Comparison of ENCODE assay signal across 16 cellular contexts in the genomic region with DNA sequence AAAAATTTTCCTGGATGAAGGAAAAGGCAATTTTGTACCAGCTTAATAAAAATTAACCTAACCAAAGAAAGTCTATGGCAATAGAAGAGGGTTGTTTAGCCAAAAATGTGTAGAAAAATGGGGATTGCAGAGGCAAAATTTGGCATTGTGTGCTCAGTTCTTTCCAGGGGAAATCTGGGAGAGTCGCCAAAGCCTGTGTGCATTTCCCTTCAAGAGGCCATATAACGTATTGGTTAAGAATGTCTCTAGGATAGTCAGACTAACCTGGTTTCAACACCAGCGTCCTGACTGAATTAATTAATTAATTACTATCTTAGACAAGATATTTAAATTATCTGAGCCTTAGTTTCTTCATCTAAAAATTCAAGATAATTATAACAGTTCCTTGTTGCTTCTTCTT. TPM values are rescaled to one million over a fixed set of nuclear protein-coding genes. Genes with fewer than 3 reads are reported as not detected.
A peak's percentile ranks its signal among the peaks of the same experiment; 100 is the strongest.
DNase-seq lines count a peak whose midpoint lies in the region; ATAC-seq and TF ChIP-seq lines count a peak whose summit lies in the region.
"Had no signal": no experiment of that assay in that cellular context is flagged by ENCODE, and none has a peak within 500 bp of the region (broad histone marks: within the 10 kb centered on the region; RNA-seq: fewer than 3 reads in every experiment).

No MANE protein-coding gene starts in this region.

- no peak overlapping the region for H3K4me3 ChIP-seq in right cardiac atrium (ENCODE audit: low read length)
- H3K4me3 ChIP-seq: K562 had no signal

- no peaks in the 10 kb centered on the region for H3K27me3 ChIP-seq in right cardiac atrium (ENCODE audit: control insufficient read depth, insufficient read depth)

- H3K4me1 ChIP-seq in right cardiac atrium (ENCODE audit: control insufficient read depth, insufficient read depth, low read length): no peaks in the 10 kb centered on the region

- 37% methylated on average over 3 of the region's 3 CpGs for WGBS in right cardiac atrium

- ATAC-seq in left lobe of liver (peak; percentile 49), right cardiac atrium (no peak), omental fat pad (ENCODE audit: low FRiP score) (no peak)
- ATAC-seq: K562, SK-N-SH treated with all-trans-retinoic acid at 6 μM for 48 hours had no signal

- no peak overlapping the region for H3K27ac ChIP-seq in right cardiac atrium (ENCODE audit: low read length)

- no peaks in the 10 kb centered on the region for H3K9me3 ChIP-seq in right cardiac atrium (ENCODE audit: control insufficient read depth, low read length)

- intact Hi-C loops in right cardiac atrium (cut with DNase I): no loop called here

- DNase-seq in DMS79 treated with DMSO at 0.1 percent for 48 hours (lab: John Stamatoyannopoulos, UW) (peak; percentile 12), DMS79 (lab: John Stamatoyannopoulos, UW) (no peak), NCI-H2029 (lab: John Stamatoyannopoulos, UW) (peak; percentile 46), cerebellar cortex (ENCODE audit: low spot score) (peak; percentile 60), left lobe of liver (ENCODE audit: low spot score) (no peak), right cardiac atrium (no peak), GM13977 (ENCODE audit: low spot score) (no peak), omental fat pad (ENCODE audit: low spot score) (no peak)
- DNase-seq: CD4-positive, alpha-beta memory T cell; GF-D8; NCI-H187; NCI-H526 had no signal

- in situ Hi-C loops in GM13977 (cut with MboI; ENCODE audit: low pct_unique_long_range_greater_than_20kb, low sequenced_read_pairs, unreplicated experiment): no loop called here

- TF ChIP-seq CTCF in GM13977 (IDR thresholded peaks at IDR 0.05; ENCODE audit: extremely low read depth, insufficient read depth, missing control alignments): no peak
- no peak for TF ChIP-seq CTCF in omental fat pad (IDR thresholded peaks at IDR 0.05)

RNA-seq across cellular contexts. Expression of a gene that starts 44.8 kb away (rescaled TPM):
- total RNA-seq in left lobe of liver (65.8 TPM), right cardiac atrium (10 to 100 TPM; 35.6 to 56.6 (median 49.7) TPM), omental fat pad (10 to 100 TPM; 12.5 to 15.4 (median 14.6) TPM)
- polyA plus RNA-seq in right cardiac atrium: 17.0 TPM
- total RNA-seq: A172 had no signal
- polyA plus RNA-seq: BJ had no signal

Comparison
In these comparisons a context has a peak if more than half of its experiments do, and no peak if none do; other contexts are left out.
1. DNase-seq: peak in DMS79 treated with DMSO at 0.1 percent for 48 hours (single experiment), NCI-H2029 (single experiment) and cerebellar cortex (single experiment); none in DMS79 (single experiment), left lobe of liver (single experiment), right cardiac atrium (0 of 3), GM13977 (single experiment) and omental fat pad (single experiment).